In genomic region chr5:133779828-133780475, GRCh38 we compare ENCODE assay signal across 22 cellular contexts.
DNase-seq lines count a peak whose midpoint lies in the region; ATAC-seq and TF ChIP-seq lines count a peak whose summit lies in the region.
"Had no signal": no experiment of that assay in that cellular context is flagged by ENCODE, and none has a peak within 500 bp of the region (broad histone marks: within the 10 kb centered on the region; RNA-seq: fewer than 3 reads in every experiment).

No MANE protein-coding gene starts in this region.

- DNase-seq in left ventricle myocardium inferior (no peak), cardiac septum (ENCODE audit: low spot score) (no peak), MM.1S (no peak), epithelial cell of proximal tubule (ENCODE audit: low read depth) (no peak), spleen (no peak), KG1 (lab: John Stamatoyannopoulos, UW) (no peak), T-helper 1 cell (no peak)
- no peak for DNase-seq in stimulated activated effector memory CD8-positive, alpha-beta T cell treated with anti-CD3 and anti-CD28 coated beads, Interleukin-12 subunit alpha, Interleukin-12 subunit beta, amount 100 ng/mL, for 72 hours (ENCODE audit: low spot score in 2 of 2)
- DNase-seq: DMS79; dorsolateral prefrontal cortex; HCEC 1CT; Kasumi-1; kidney; natural killer cell; NCI-H1417; SIG-M5; stimulated activated CD4-positive, alpha-beta T cell treated with anti-CD3 and anti-CD28 coated beads, Interleukin-15, amount 100 ng/mL, for 24 hours; T-helper 17 cell; uterus had no signal

- H3K27ac ChIP-seq in left ventricle myocardium inferior (replicated peaks) (peak overlapping the region; percentile 30), MM.1S (ENCODE audit: low read length) (no peak overlapping the region), spleen (no peak overlapping the region)
- H3K27ac ChIP-seq: dorsolateral prefrontal cortex, uterus had no signal

- H2AFZ ChIP-seq in MM.1S (ENCODE audit: low read length) = no peak overlapping the region

- H3F3A ChIP-seq in MM.1S (ENCODE audit: insufficient read depth, low read length) = no peaks in the 10 kb centered on the region

- no peak overlapping the region for H3K4me3 Mint-ChIP-seq in stimulated activated effector memory CD8-positive, alpha-beta T cell treated with anti-CD3 and anti-CD28 coated beads, Interleukin-12 subunit alpha, Interleukin-12 subunit beta, amount 100 ng/mL, for 72 hours
- H3K4me3 Mint-ChIP-seq: CD14-positive monocyte, memory B cell, natural killer cell, T-helper 17 cell had no signal

- no peaks in the 10 kb centered on the region for H3K79me2 ChIP-seq in MM.1S (ENCODE audit: low read length)

- no peak overlapping the region for H3K4me2 ChIP-seq in MM.1S (ENCODE audit: low read depth, low read length)

- WGBS in spleen, 5 donors = 79 to 85% (median 82%) methylated on average over 8 of the region's 8 CpGs

- no peak for TF ChIP-seq CTCF in left ventricle myocardium inferior (IDR thresholded peaks at IDR 0.05; ENCODE audit: borderline replicate concordance)
- TF ChIP-seq CTCF in MM.1S (IDR thresholded peaks at IDR 0.05; ENCODE audit: low read length) = peak; percentile 23
- peak; percentile 27 for TF ChIP-seq CTCF in epithelial cell of proximal tubule (conservative IDR thresholded peaks at IDR 0.05; ENCODE audit: low read depth, low read length)
- no peak for TF ChIP-seq CTCF in spleen (IDR thresholded peaks at IDR 0.05 in 8 of 11, conservative IDR thresholded peaks at IDR 0.05 in 3 of 11)

- H3K4me3 ChIP-seq in left ventricle myocardium inferior (no peak overlapping the region), MM.1S (ENCODE audit: low read length) (no peak overlapping the region), epithelial cell of proximal tubule (ENCODE audit: low read depth, low read length) (no peak overlapping the region), spleen (no peak overlapping the region)
- H3K4me3 ChIP-seq: dorsolateral prefrontal cortex, uterus had no signal

- no peaks in the 10 kb centered on the region for H3K36me3 ChIP-seq in left ventricle myocardium inferior
- H3K36me3 ChIP-seq in MM.1S (replicated peaks; ENCODE audit: insufficient read depth, low read length) = no peaks in the 10 kb centered on the region
- no peaks in the 10 kb centered on the region for H3K36me3 ChIP-seq in spleen
- H3K36me3 ChIP-seq: uterus had no signal

- intact Hi-C loops in left ventricle myocardium inferior (cut with micrococcal nuclease) (no loop called here), cardiac septum (cut with DNase I) (no loop called here), spleen (cut with DNase I; ENCODE audit: low total_unique reads) (no loop called here)

- H3K4me1 Mint-ChIP-seq in stimulated activated effector memory CD8-positive, alpha-beta T cell treated with anti-CD3 and anti-CD28 coated beads, Interleukin-12 subunit alpha, Interleukin-12 subunit beta, amount 100 ng/mL, for 72 hours = no peaks in the 10 kb centered on the region
- H3K4me1 Mint-ChIP-seq: CD14-positive monocyte, memory B cell, natural killer cell had no signal

- H3K4me1 ChIP-seq in left ventricle myocardium inferior (peaks cover 8% of the 10 kb centered on the region), MM.1S (ENCODE audit: low read length) (no peaks in the 10 kb centered on the region), spleen (no peaks in the 10 kb centered on the region)
- H3K4me1 ChIP-seq: uterus had no signal

- no peak overlapping the region for H3K9ac ChIP-seq in MM.1S (ENCODE audit: low read length)

- TF ChIP-seq POLR2A in spleen (IDR thresholded peaks at IDR 0.05) = no peak

- no peaks in the 10 kb centered on the region for H4K20me1 ChIP-seq in MM.1S (ENCODE audit: insufficient read depth, low read length)

- H3K9me2 ChIP-seq in MM.1S (replicated peaks; ENCODE audit: insufficient read depth, low read length) = no peaks in the 10 kb centered on the region

- H3K9me3 ChIP-seq in left ventricle myocardium inferior (replicated peaks) (no peaks in the 10 kb centered on the region), MM.1S (replicated peaks; ENCODE audit: insufficient read depth, low read length) (no peaks in the 10 kb centered on the region), spleen (peaks cover 0 to 4% (median under 1%) of the 10 kb centered on the region in 8 donors)
- H3K9me3 ChIP-seq: uterus had no signal

- peaks cover 1% of the 10 kb centered on the region for H3K9me3 Mint-ChIP-seq in stimulated activated effector memory CD8-positive, alpha-beta T cell treated with anti-CD3 and anti-CD28 coated beads, Interleukin-12 subunit alpha, Interleukin-12 subunit beta, amount 100 ng/mL, for 72 hours
- H3K9me3 Mint-ChIP-seq: memory B cell, natural killer cell had no signal

- no peaks in the 10 kb centered on the region for H3K36me3 Mint-ChIP-seq in stimulated activated effector memory CD8-positive, alpha-beta T cell treated with anti-CD3 and anti-CD28 coated beads, Interleukin-12 subunit alpha, Interleukin-12 subunit beta, amount 100 ng/mL, for 72 hours
- H3K36me3 Mint-ChIP-seq: CD14-positive monocyte, memory B cell, natural killer cell had no signal

- H3K27ac Mint-ChIP-seq in stimulated activated effector memory CD8-positive, alpha-beta T cell treated with anti-CD3 and anti-CD28 coated beads, Interleukin-12 subunit alpha, Interleukin-12 subunit beta, amount 100 ng/mL, for 72 hours = peak overlapping the region; percentile 33
- H3K27ac Mint-ChIP-seq: activated T-helper 2 cell treated with anti-CD3 and anti-CD28 coated beads, Interferon-gamma antibody, Interleukin-2, Interleukin-4, amounts not matched to agents 10 μg/mL and 5 μg/mL and 100 μg/mL, durations not matched to agents 14 hours and 24 hours and 36 hours; CD14-positive monocyte; memory B cell; natural killer cell; T-helper 17 cell had no signal

- H3K27me3 ChIP-seq in left ventricle myocardium inferior (ENCODE audit: low read depth) = peaks cover 14% of the 10 kb centered on the region
- no peaks in the 10 kb centered on the region for H3K27me3 ChIP-seq in MM.1S (replicated peaks; ENCODE audit: insufficient read depth, low read length)
- H3K27me3 ChIP-seq in spleen (replicated peaks in 1 of 7) = no peaks in the 10 kb centered on the region
- H3K27me3 ChIP-seq: dorsolateral prefrontal cortex, uterus had no signal

- peak; percentile 34 for ATAC-seq in stimulated activated effector memory CD8-positive, alpha-beta T cell treated with anti-CD3 and anti-CD28 coated beads, Interleukin-12 subunit alpha, Interleukin-12 subunit beta, amount 100 ng/mL, for 72 hours
- ATAC-seq: natural killer cell, T-helper 17 cell had no signal

Comparison
In these comparisons a context has a peak if more than half of its experiments do, and no peak if none do; other contexts are left out.
1. CTCF ChIP-seq: peak in MM.1S (single experiment) and epithelial cell of proximal tubule (single experiment); none in left ventricle myocardium inferior (single experiment) and spleen (0 of 11).